ENCODE assay signal across 22 cellular contexts in the genomic region with DNA sequence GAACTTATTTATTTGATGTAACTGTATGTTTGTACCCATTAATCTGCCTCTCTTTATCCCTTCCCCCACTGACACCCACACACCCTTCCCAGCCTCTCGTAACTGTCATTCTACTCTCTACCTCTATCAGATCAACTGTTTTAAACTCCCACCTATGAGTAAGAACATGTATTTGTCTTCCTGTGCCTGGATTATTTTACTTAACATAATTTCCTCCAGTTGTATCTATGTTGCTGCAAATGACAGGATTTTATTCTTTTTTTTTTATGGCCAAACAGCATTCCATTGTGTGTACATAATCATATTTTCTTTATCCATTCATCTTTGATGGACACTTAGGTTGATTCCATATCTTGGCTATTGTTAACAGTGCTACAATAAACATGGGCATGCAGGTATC. TPM values are rescaled to one million over a fixed set of nuclear protein-coding genes. Genes with fewer than 3 reads are reported as not detected.
A peak's percentile ranks its signal among the peaks of the same experiment; 100 is the strongest.
DNase-seq lines count a peak whose midpoint lies in the region; FAIRE-seq and TF ChIP-seq lines count a peak whose summit lies in the region.
"Had no signal": no experiment of that assay in that cellular context is flagged by ENCODE, and none has a peak within 500 bp of the region (broad histone marks: within the 10 kb centered on the region; RNA-seq: fewer than 3 reads in every experiment).

No MANE protein-coding gene starts in this region.

- no peaks in the 10 kb centered on the region for H3K27me3 Mint-ChIP-seq in astrocyte (ENCODE audit: low read depth, unreplicated experiment)
- H3K27me3 Mint-ChIP-seq: IgD-negative memory B cell had no signal

- H3K27me3 ChIP-seq in OCI-LY3 (ENCODE audit: low read depth, low read length): no peaks in the 10 kb centered on the region; the same call in 1 of the 2 replicates
- no peaks in the 10 kb centered on the region for H3K27me3 ChIP-seq in astrocyte (ENCODE audit: insufficient read depth, low read length)
- H3K27me3 ChIP-seq: BLaER1, MG63 had no signal

- H3K27ac ChIP-seq in OCI-LY3 (ENCODE audit: low read length) (no peak overlapping the region), astrocyte (ENCODE audit: low read depth, low read length) (no peak overlapping the region), coronary artery (no peak overlapping the region)
- H3K27ac ChIP-seq: BLaER1, HL-60 had no signal

- TF ChIP-seq POLR2A in GM12891 (IDR thresholded peaks at IDR 0.05; ENCODE audit: low read depth, low read length): no peak

- no peak for TF ChIP-seq CTCF in OCI-LY3 (IDR thresholded peaks at IDR 0.05; ENCODE audit: low read depth, low read length)
- TF ChIP-seq CTCF in astrocyte (IDR thresholded peaks at IDR 0.05; ENCODE audit: insufficient read depth, low read depth, low read length): no peak
- TF ChIP-seq CTCF in coronary artery (IDR thresholded peaks at IDR 0.05): no peak

- no peak overlapping the region for H3K4me3 Mint-ChIP-seq in astrocyte (ENCODE audit: unreplicated experiment)
- H3K4me3 Mint-ChIP-seq: CD8-positive, alpha-beta T cell; H9 had no signal

- H3K27ac Mint-ChIP-seq in astrocyte (ENCODE audit: unreplicated experiment): no peak overlapping the region
- H3K27ac Mint-ChIP-seq: CD8-positive, alpha-beta T cell; H9; IgD-negative memory B cell had no signal

- H3K36me3 Mint-ChIP-seq in astrocyte (ENCODE audit: low read depth, unreplicated experiment): peaks cover 11% of the 10 kb centered on the region

- H3K9me3 Mint-ChIP-seq in astrocyte (ENCODE audit: unreplicated experiment): peaks cover 5% of the 10 kb centered on the region
- H3K9me3 Mint-ChIP-seq: CD8-positive, alpha-beta T cell had no signal

- FAIRE-seq in GM12891 (lab: Jason Lieb, UNC): peak; percentile 50
- FAIRE-seq in astrocyte (lab: Jason Lieb, UNC): no peak
- FAIRE-seq in GM19239 (lab: Jason Lieb, UNC): no peak
- FAIRE-seq: GM12892, GM18507 had no signal

- H3K4me1 ChIP-seq in OCI-LY3 (ENCODE audit: low read length) (peaks cover 25% of the 10 kb centered on the region), astrocyte (ENCODE audit: insufficient read depth, low read length) (no peaks in the 10 kb centered on the region)

- H3K4me3 ChIP-seq in OCI-LY3 (ENCODE audit: low read length): no peak overlapping the region
- H3K4me3 ChIP-seq in astrocyte (ENCODE audit: insufficient read depth, low read depth, low read length): no peak overlapping the region
- H3K4me3 ChIP-seq in coronary artery: no peak overlapping the region
- H3K4me3 ChIP-seq: BLaER1, MG63 had no signal

- H3K9ac ChIP-seq in OCI-LY3 (ENCODE audit: low read length) (no peak overlapping the region), astrocyte (ENCODE audit: low read length) (no peak overlapping the region)
- H3K9ac ChIP-seq: BLaER1 had no signal

- H2AFZ ChIP-seq in OCI-LY3 (ENCODE audit: low read depth, low read length) (no peak overlapping the region), astrocyte (ENCODE audit: low read depth, low read length) (no peak overlapping the region)

- peaks cover 8% of the 10 kb centered on the region for H3K36me3 ChIP-seq in OCI-LY3 (replicated peaks; ENCODE audit: low read depth, low read length)
- peaks cover 6% of the 10 kb centered on the region for H3K36me3 ChIP-seq in astrocyte (ENCODE audit: insufficient read depth, low read length)
- H3K36me3 ChIP-seq: BLaER1 had no signal

- peaks cover 2% of the 10 kb centered on the region for H3K4me1 Mint-ChIP-seq in astrocyte (ENCODE audit: low read depth, unreplicated experiment)

- H3K9me3 ChIP-seq in OCI-LY3 (ENCODE audit: insufficient read depth, low read length) (no peaks in the 10 kb centered on the region), astrocyte (ENCODE audit: insufficient read depth, low read depth, low read length) (no peaks in the 10 kb centered on the region)

- H3K79me2 ChIP-seq in OCI-LY3 (ENCODE audit: low read length) (no peaks in the 10 kb centered on the region), astrocyte (ENCODE audit: insufficient read depth, low read length) (peaks cover 3% of the 10 kb centered on the region)

- H3K4me2 ChIP-seq in OCI-LY3 (ENCODE audit: low read length) (peak overlapping the region; percentile 62), astrocyte (ENCODE audit: low read length) (no peak overlapping the region)
- H3K4me2 ChIP-seq: BLaER1 had no signal

- H4K20me1 ChIP-seq in OCI-LY3 (ENCODE audit: insufficient read depth, low read length) (peaks cover 11% of the 10 kb centered on the region), astrocyte (ENCODE audit: insufficient read depth, low read length) (peaks cover 2% of the 10 kb centered on the region)
- H4K20me1 ChIP-seq: BLaER1 had no signal

- DNase-seq in GM12891 (ENCODE audit: insufficient read length, low spot score) (no peak), astrocyte (ENCODE audit: low read depth) (peak; percentile 20), iris pigment epithelial cell (ENCODE audit: low read depth) (peak; percentile 43), GM19239 (ENCODE audit: insufficient read length, low spot score) (no peak), coronary artery (ENCODE audit: low spot score) (no peak), SHP77 (lab: John Stamatoyannopoulos, UW) (no peak)
- DNase-seq: CD8-positive, alpha-beta T cell; DMS53; H9; Kasumi-1; MG63; NCI-H1092 treated with DMSO at 0.1 percent for 48 hours; NCI-H2081; NCI-H2171 treated with DMSO at 0.1 percent for 48 hours; NK-92 treated with Interleukin-12 subunit alpha and Interleukin-12 subunit beta, amount 100 ng/mL, for 24 hours; SIG-M5 had no signal

TF ChIP-seq in GM12891, 5 proteins besides CTCF, POLR2A, EP300 and RAD21:
- TF ChIP-seq SPI1 (IDR thresholded peaks at IDR 0.05; ENCODE audit: low read depth, low read length): no peak

RNA-seq across cellular contexts. Expression of gene PHACTR2, which starts 49.3 kb away (rescaled TPM):
- 3.1 TPM for polyA plus RNA-seq in GM12891 (2012; ENCODE audit: low read depth, missing spikeins)
- total RNA-seq in astrocyte: 32.7 and 44.7 TPM in 2 replicates

Comparison
In these comparisons a context has a peak if more than half of its experiments do, and no peak if none do; other contexts are left out.
1. DNase-seq: peak in astrocyte (single experiment) and iris pigment epithelial cell (single experiment); none in GM12891 (single experiment), GM19239 (single experiment), coronary artery (single experiment) and SHP77 (0 of 2).